ENCODE assay signal across 1 cellular context in genomic region chr16:46848768-46849764, GRCh38.
TF ChIP-seq lines count a peak whose summit lies in the region.

No MANE protein-coding gene starts in this region.

TF ChIP-seq in HepG2, 621 proteins besides CTCF, POLR2A, EP300 and RAD21:
- TF ChIP-seq ZNF329 (CRISPR knock-in tag; IDR thresholded peaks at IDR 0.05; ENCODE audit: low read depth): peak; percentile 92
- no peak for TF ChIP-seq SCMH1 (CRISPR knock-in tag; IDR thresholded peaks at IDR 0.05; ENCODE audit: borderline replicate concordance)
TF ChIP-seq in HepG2: peak in this region for 1.
